Comparison of ENCODE assay signal across 13 cellular contexts in genomic region chr21:35072960-35073359, GRCh38. TPM values are rescaled to one million over a fixed set of nuclear protein-coding genes. Genes with fewer than 3 reads are reported as not detected.
DNase-seq lines count a peak whose midpoint lies in the region; ATAC-seq and TF ChIP-seq lines count a peak whose summit lies in the region.
"Had no signal": no experiment of that assay in that cellular context is flagged by ENCODE, and none has a peak within 500 bp of the region (broad histone marks: within the 10 kb centered on the region; RNA-seq: fewer than 3 reads in every experiment).

No MANE protein-coding gene starts in this region.

- H3K4me3 ChIP-seq in AG04450 (ENCODE audit: low read depth, low read length) (no peak overlapping the region), SJSA1 (no peak overlapping the region), ovary (no peak overlapping the region)

- H3K36me3 ChIP-seq in SJSA1 (no peaks in the 10 kb centered on the region), ovary (no peaks in the 10 kb centered on the region)

- H3K27me3 ChIP-seq in AG04450 (ENCODE audit: control insufficient read depth, insufficient read depth, low read length) (no peaks in the 10 kb centered on the region), SJSA1 (replicated peaks) (no peaks in the 10 kb centered on the region), ovary (no peaks in the 10 kb centered on the region)

- ATAC-seq in left cardiac atrium = peak; percentile 55 to 79
- no peak for ATAC-seq in HG03442 (IDR thresholded peaks at IDR 0.05; ENCODE audit: unreplicated experiment)
- ATAC-seq in GM18909 (IDR thresholded peaks at IDR 0.05; ENCODE audit: poor library complexity, unreplicated experiment) = no peak

- CTCF ChIA-PET in AG04450 (lab: Charles Lee) = interaction anchor here (0.6 to 1.2 kb wide), 2 partner anchors 183 to 317 kb away, joined by 3 read pairs; no protein-coding TSS in a partner anchor

- intact Hi-C loops in left cardiac atrium (cut with DNase I) = no loop called here
- intact Hi-C loops in ovary (cut with DNase I) = no loop called here

- POLR2A ChIA-PET in AG04450 (lab: Yijun Ruan, JAX) = interaction anchor here (1.6 kb wide), 1 partner anchor 26 kb away, joined by 6 read pairs; no protein-coding TSS in a partner anchor

- no peak for TF ChIP-seq POLR2A in ovary (IDR thresholded peaks at IDR 0.05)

- no peak for TF ChIP-seq EP300 in ovary (IDR thresholded peaks at IDR 0.05)

- H3K4me1 ChIP-seq in SJSA1 (replicated peaks) (peaks cover 41% of the 10 kb centered on the region), ovary (ENCODE audit: insufficient read depth) (peaks cover 5% of the 10 kb centered on the region)

- in situ Hi-C loops in ACHN (cut with HindIII; ENCODE audit: low pct_ligation_motif_present, low pct_unique_long_range_greater_than_20kb, low sequenced_read_pairs) = no loop called here

- peak; percentile 53 for DNase-seq in AG04450 (ENCODE audit: low read depth, low spot score)
- DNase-seq in SJSA1 (ENCODE audit: low read depth in 1 of 2, low spot score in 2 of 2) = peak; percentile 52 to 74
- peak; percentile 28 for DNase-seq in left cardiac atrium
- peak; percentile 22 to 60 (median 53) for DNase-seq in ovary
- no peak for DNase-seq in ACHN
- DNase-seq in 8988T = no peak
- DNase-seq: activated B cell treated with CpG ODN at 0.5 μM for 24 hours, cerebellar nuclear complex, NCI-H1092, NCI-H226, retina had no signal

- 6 to 11% (median 9%) methylated on average over 11 of the region's 11 CpGs for WGBS in ovary, 3 donors

- H3K9me3 ChIP-seq in AG04450 (ENCODE audit: control insufficient read depth, insufficient read depth, low read length) = no peaks in the 10 kb centered on the region
- H3K9me3 ChIP-seq in SJSA1 (replicated peaks) = 0 out of 2 replicates have a peak, but pooled peaks cover 3% of the 10 kb centered on the region
- H3K9me3 ChIP-seq in ovary = no peaks in the 10 kb centered on the region

- TF ChIP-seq CTCF in AG04450 (IDR thresholded peaks at IDR 0.05; ENCODE audit: low read depth, low read length) = no peak
- TF ChIP-seq CTCF in ovary (IDR thresholded peaks at IDR 0.05) = no peak

- H3K27ac ChIP-seq in AG04450 (ENCODE audit: low read depth, low read length) (peak overlapping the region; percentile 88), SJSA1 (peak overlapping the region; percentile 77), ovary (peak overlapping the region in 1 of 2 donors; percentile 4)

RNA-seq across cellular contexts. Expression of gene RUNX1, which starts 23.9 kb away (rescaled TPM):
- polyA plus RNA-seq in AG04450 (2011; rRNA removed) (20.9 and 23.5 TPM in 2 replicates), ovary (10 to 100 TPM in 1 of 2 donors, 1 to 10 TPM in 1; 6.0 to 24.6 TPM)
- 45.7 and 46.1 TPM in 2 replicates for polyA minus RNA-seq in AG04450 (2011; rRNA and poly(A)+ RNA removed)
- total RNA-seq in SJSA1 (2014; rRNA removed; shearing (Covaris generic)) = 11.9 and 18.0 TPM in 2 replicates
- total RNA-seq in left cardiac atrium (10 to 100 TPM in 1 of 2 donors, 1 to 10 TPM in 1; 7.8 to 27.4 TPM), ovary (10 to 100 TPM in 6 of 7 donors, 1 to 10 TPM in 1; 6.9 to 27.4 (median 17.8) TPM)

Comparison
In these comparisons a context has a peak if more than half of its experiments do, and no peak if none do; other contexts are left out.
1. DNase-seq: peak in AG04450 (single experiment), SJSA1 (2 of 2), left cardiac atrium (single experiment) and ovary (5 of 5); none in ACHN (single experiment) and 8988T (single experiment).
2. ATAC-seq: peak in left cardiac atrium (2 of 2); none in HG03442 (single experiment) and GM18909 (single experiment).